In the genomic region with DNA sequence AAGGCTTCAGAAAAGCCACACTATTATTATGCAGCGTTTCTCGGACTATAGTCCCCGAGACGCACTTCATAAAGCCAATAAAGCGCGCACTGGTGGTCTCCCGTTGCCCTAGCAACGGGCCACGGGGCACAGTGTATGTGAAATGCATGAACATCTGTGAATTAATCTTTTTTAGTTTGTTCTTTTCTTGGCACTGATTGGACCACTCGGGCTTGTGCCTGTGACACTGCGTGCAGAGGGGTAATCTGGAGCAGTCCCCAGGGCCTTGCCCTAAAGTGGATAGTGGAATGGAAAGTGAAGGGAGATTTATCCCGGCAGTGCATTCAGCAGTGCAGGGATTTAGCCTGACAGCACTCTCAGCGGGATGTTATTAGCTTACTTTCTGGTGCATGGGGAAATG, we compare ENCODE assay signal across 13 cellular contexts.
A peak's percentile ranks its signal among the peaks of the same experiment; 100 is the strongest.
DNase-seq lines count a peak whose midpoint lies in the region; ATAC-seq and TF ChIP-seq lines count a peak whose summit lies in the region.
"Had no signal": no experiment of that assay in that cellular context is flagged by ENCODE, and none has a peak within 500 bp of the region (broad histone marks: within the 10 kb centered on the region; RNA-seq: fewer than 3 reads in every experiment).

No MANE protein-coding gene starts in this region.

- TF ChIP-seq RAD21 in IMR-90 (IDR thresholded peaks at IDR 0.05; ENCODE audit: low read length), result no peak

- no peak overlapping the region for H3K18ac ChIP-seq in IMR-90 (ENCODE audit: low read depth, low read length)

- H3K36me3 ChIP-seq in IMR-90 (ENCODE audit: control insufficient read depth, insufficient read depth, low read length), result no peaks in the 10 kb centered on the region; the same call in 1 of the 2 replicates
- H3K36me3 ChIP-seq: ovary had no signal

- intact Hi-C loops in IMR-90 (cut with micrococcal nuclease), result no loop called here

- H3K56ac ChIP-seq in IMR-90 (ENCODE audit: extremely low read depth, insufficient read depth, low read length), result no peak overlapping the region

- H2BK5ac ChIP-seq in IMR-90 (ENCODE audit: low read depth, low read length, poor library complexity, severe bottlenecking), result no peak overlapping the region

- no peak overlapping the region for H2BK15ac ChIP-seq in IMR-90 (ENCODE audit: low read depth, low read length)

- H3K27ac ChIP-seq in IMR-90 (ENCODE audit: insufficient read depth, low read length), result no peak overlapping the region
- H3K27ac ChIP-seq: ovary had no signal

- DNase-seq in AG20443 (ENCODE audit: low spot score) (peak; percentile 38), IMR-90 (no peak), naive B cell (no peak), NCI-H146 (lab: John Stamatoyannopoulos, UW) (no peak), SKM-1 (lab: John Stamatoyannopoulos, UW; ENCODE audit: unreplicated experiment) (no peak)
- DNase-seq: activated CD8-positive, alpha-beta T cell treated with anti-CD3 and anti-CD28 coated beads for 36 hours; NCI-H526; ovary had no signal

- H3K36me3 Mint-ChIP-seq in brain, result peaks cover 4% of the 10 kb centered on the region
- H3K36me3 Mint-ChIP-seq in naive B cell, result peaks cover under 1 to 8% of the 10 kb centered on the region in 2 donors

- H2AFZ ChIP-seq in IMR-90 (replicated peaks; ENCODE audit: low read length, poor library complexity), result no peak overlapping the region

- H3K9me1 ChIP-seq in IMR-90 (ENCODE audit: insufficient read depth, low read length), result peaks cover 12% of the 10 kb centered on the region; the same call in 1 of the 2 replicates

- H2AK9ac ChIP-seq in IMR-90 (replicated peaks; ENCODE audit: low read depth, low read length, poor library complexity), result no peak overlapping the region

- H4K91ac ChIP-seq in IMR-90 (ENCODE audit: insufficient read depth, low read depth, low read length), result no peak overlapping the region

- dilution Hi-C loops in IMR-90 (cut with HindIII; ENCODE audit: low sequenced_read_pairs, unreplicated experiment), result no loop called here

- peaks cover 13% of the 10 kb centered on the region for H3K4me1 ChIP-seq in IMR-90 (ENCODE audit: control insufficient read depth, insufficient read depth, low read length)

- no peak for TF ChIP-seq POLR2A in IMR-90 (IDR thresholded peaks at IDR 0.05; ENCODE audit: low read depth, low read length)

- no peak overlapping the region for H3K23ac ChIP-seq in IMR-90 (ENCODE audit: low read depth, low read length)

- no peak overlapping the region for H3K4ac ChIP-seq in IMR-90 (ENCODE audit: low read depth, low read length)

- no TSS peak for BruUV-seq in IMR-90 (replicated peaks; lab: Mats Ljungman, UMichigan)

- 0 out of 2 replicates have a peak, but pooled peaks have one; percentile 30 for ATAC-seq in IMR-90 (ENCODE audit: low read depth)
- no peak for ATAC-seq in naive B cell (ENCODE audit: low read depth in 2 of 2)
- ATAC-seq in HG02759 (IDR thresholded peaks at IDR 0.05; ENCODE audit: unreplicated experiment), result no peak
- no peak for ATAC-seq in GM21381 (IDR thresholded peaks at IDR 0.05; ENCODE audit: unreplicated experiment)
- ATAC-seq: activated CD8-positive, alpha-beta T cell treated with anti-CD3 and anti-CD28 coated beads for 36 hours had no signal

- H3K4me3 ChIP-seq in IMR-90 (ENCODE audit: insufficient read depth, low read depth, low read length), result no peak overlapping the region
- H3K4me3 ChIP-seq: coronary artery, ovary had no signal

- H3K9me3 ChIP-seq in IMR-90 (ENCODE audit: control insufficient read depth, insufficient read depth, low read length), result no peaks in the 10 kb centered on the region
- H3K9me3 ChIP-seq: ovary had no signal

- H3K27me3 Mint-ChIP-seq in brain (peaks cover 30% of the 10 kb centered on the region), naive B cell (no peaks in the 10 kb centered on the region)
- H3K27me3 Mint-ChIP-seq: activated CD8-positive, alpha-beta T cell treated with anti-CD3 and anti-CD28 coated beads for 36 hours; memory B cell had no signal

- H3K4me3 Mint-ChIP-seq in brain (peak overlapping the region; percentile 66 to 83 (median 81)), naive B cell (peak overlapping the region in 2 of 8 donors; percentile 9 to 29)
- H3K4me3 Mint-ChIP-seq: activated CD8-positive, alpha-beta T cell treated with anti-CD3 and anti-CD28 coated beads for 36 hours; memory B cell had no signal

- H4K8ac ChIP-seq in IMR-90 (ENCODE audit: low read depth in 2 of 2, low read length in 2 of 2), result no peak overlapping the region

- in situ Hi-C loops in IMR-90 (cut with MboI; ENCODE audit: low sequenced_read_pairs), result no loop called here

- TF ChIP-seq CTCF in IMR-90 (conservative IDR thresholded peaks at IDR 0.05; ENCODE audit: low read depth, low read length) (no peak), brain (conservative IDR thresholded peaks at IDR 0.05) (no peak)

- no peak overlapping the region for H2AK5ac ChIP-seq in IMR-90 (ENCODE audit: low read depth, low read length)

- no peak overlapping the region for H2BK120ac ChIP-seq in IMR-90 (ENCODE audit: low read depth, low read length)

- H3K4me2 ChIP-seq in IMR-90 (ENCODE audit: low read depth, low read length), result no peak overlapping the region; the same call in 1 of the 2 replicates

- H4K20me1 ChIP-seq in IMR-90 (ENCODE audit: insufficient read depth, low read length), result no peaks in the 10 kb centered on the region

- no peak overlapping the region for H3K14ac ChIP-seq in IMR-90 (replicated peaks; ENCODE audit: low read depth, low read length)

- 24% methylated on average over 5 of the region's 13 CpGs; no CpG with 5 or more reads in 1 of the 2 experiments for WGBS in IMR-90 (ENCODE audit: extremely low coverage in 2 of 2, insufficient read length in 1 of 2), 2 experiments

- no peaks in the 10 kb centered on the region for H3K27me3 ChIP-seq in IMR-90 (ENCODE audit: control insufficient read depth, insufficient read depth, low read length)
- H3K27me3 ChIP-seq: ovary had no signal

- H3K9me3 Mint-ChIP-seq in brain (no peaks in the 10 kb centered on the region), naive B cell (no peaks in the 10 kb centered on the region)
- H3K9me3 Mint-ChIP-seq: activated CD8-positive, alpha-beta T cell treated with anti-CD3 and anti-CD28 coated beads for 36 hours; memory B cell had no signal

- no peak overlapping the region for H2BK20ac ChIP-seq in IMR-90 (ENCODE audit: low read depth, low read length)

- no peak overlapping the region for H3K9ac ChIP-seq in IMR-90 (ENCODE audit: low read depth, low read length)

- H3K27ac Mint-ChIP-seq in brain (peak overlapping the region in 4 of 5 experiments; percentile 65 to 91 (median 74)), naive B cell (peak overlapping the region in 4 of 6 donors; percentile 1 to 65 (median 44))
- H3K27ac Mint-ChIP-seq: activated CD8-positive, alpha-beta T cell treated with anti-CD3 and anti-CD28 coated beads for 36 hours; memory B cell had no signal

- CTCF ChIA-PET in IMR-90 (lab: Yijun Ruan, JAX), result no interaction called here

- POLR2A ChIA-PET in IMR-90 (lab: Charles Lee; ENCODE audit: unreplicated experiment), result interaction anchor here (0.6 kb wide), 1 partner anchor 18 kb away, joined by 4 read pairs; no protein-coding TSS in a partner anchor

- peaks cover 85% of the 10 kb centered on the region for H3K4me1 Mint-ChIP-seq in brain
- peaks cover 23 to 29% (median 29%) of the 10 kb centered on the region in 3 donors for H3K4me1 Mint-ChIP-seq in naive B cell

- peaks cover 11 to 41% of the 10 kb centered on the region in 2 experiments for H3K79me1 ChIP-seq in IMR-90 (ENCODE audit: low read depth in 1 of 2, low read length in 2 of 2)

- no peak overlapping the region for H4K5ac ChIP-seq in IMR-90 (ENCODE audit: low read depth, low read length)

TF ChIP-seq in IMR-90, 13 proteins besides CTCF, POLR2A, EP300 and RAD21:
- TF ChIP-seq MAZ (IDR thresholded peaks at IDR 0.05; ENCODE audit: borderline replicate concordance, low read depth, low read length) (no peak), CEBPB (IDR thresholded peaks at IDR 0.05; ENCODE audit: low read depth, low read length) (no peak), MXI1 (IDR thresholded peaks at IDR 0.05; ENCODE audit: borderline replicate concordance, low read depth, low read length) (no peak), MAFK (IDR thresholded peaks at IDR 0.05; ENCODE audit: low read depth, low read length) (no peak), RCOR1 (IDR thresholded peaks at IDR 0.05; ENCODE audit: insufficient replicate concordance, low read length) (no peak)
